ENCODE assay signal across 19 cellular contexts in genomic region chr1:110309139-110309538, GRCh38. TPM values are rescaled to one million over a fixed set of nuclear protein-coding genes. Genes with fewer than 3 reads are reported as not detected.
DNase-seq lines count a peak whose midpoint lies in the region; ATAC-seq and TF ChIP-seq lines count a peak whose summit lies in the region.
"Had no signal": no experiment of that assay in that cellular context is flagged by ENCODE, and none has a peak within 500 bp of the region (broad histone marks: within the 10 kb centered on the region; RNA-seq: fewer than 3 reads in every experiment).

No MANE protein-coding gene starts in this region.

- H3K9ac ChIP-seq in PC-3 (ENCODE audit: low read length) (no peak overlapping the region), endodermal cell (ENCODE audit: extremely low read depth, low read length, poor library complexity, severe bottlenecking) (no peak overlapping the region)
- H3K9ac ChIP-seq: parathyroid adenoma had no signal

- no peaks in the 10 kb centered on the region for H3K4me1 ChIP-seq in PC-3 (ENCODE audit: insufficient read depth, low read length)
- H3K4me1 ChIP-seq in endodermal cell (ENCODE audit: control insufficient read depth, insufficient read depth, low read length) = no peaks in the 10 kb centered on the region
- H3K4me1 ChIP-seq: parathyroid adenoma had no signal

- H3K27me3 ChIP-seq in PC-3 (ENCODE audit: low read length) (no peaks in the 10 kb centered on the region; the same call in 1 of the 2 replicates), endodermal cell (ENCODE audit: control insufficient read depth, insufficient read depth, low read length, poor library complexity, severe bottlenecking) (no peaks in the 10 kb centered on the region), H7 (ENCODE audit: control insufficient read depth, insufficient read depth, low read length) (no peaks in the 10 kb centered on the region)
- no peaks in the 10 kb centered on the region for H3K27me3 ChIP-seq in CD4-positive, alpha-beta T cell (ENCODE audit: control insufficient read depth, insufficient read depth, low read length)
- H3K27me3 ChIP-seq: MG63, tibial artery had no signal

- no TSS peak for BruUV-seq in PC-3 (replicated peaks; lab: Mats Ljungman, UMichigan)

- 88 to 95% methylated on average over 1 of the region's 1 CpG for WGBS in endodermal cell (ENCODE audit: insufficient coverage in 1 of 2, insufficient read length in 1 of 2), 2 experiments

- H3K27me3 Mint-ChIP-seq in endodermal cell (ENCODE audit: insufficient read depth) = peaks cover 25% of the 10 kb centered on the region
- no peaks in the 10 kb centered on the region for H3K27me3 Mint-ChIP-seq in CD4-positive, alpha-beta T cell
- H3K27me3 Mint-ChIP-seq: stimulated activated naive B cell treated with anti-CD40 and anti-IgM and Interleukin-4, amounts not matched to agents 10 μg/mL and 1 μg/mL and 100 μg/mL, for 72 hours had no signal

- H3K4me3 ChIP-seq in PC-3 (ENCODE audit: low read length) (no peak overlapping the region), endodermal cell (ENCODE audit: low read length) (no peak overlapping the region), H7 (ENCODE audit: insufficient read depth, low read depth, low read length) (no peak overlapping the region)
- H3K4me3 ChIP-seq: left ventricle myocardium inferior, MG63, tibial artery had no signal

- ATAC-seq in PC-3 = no peak
- no peak for ATAC-seq in CD4-positive, alpha-beta T cell (ENCODE audit: poor library complexity)
- ATAC-seq: Panc1; stimulated activated naive B cell treated with anti-CD40 and anti-IgM and Interleukin-4, amounts not matched to agents 10 μg/mL and 1 μg/mL and 100 μg/mL, for 72 hours had no signal

- H3K9me2 ChIP-seq in PC-3 (replicated peaks; ENCODE audit: low read length) = no peaks in the 10 kb centered on the region

- no peaks in the 10 kb centered on the region for H4K20me1 ChIP-seq in PC-3 (ENCODE audit: low read length)

- H3K4me1 Mint-ChIP-seq in endodermal cell = peaks cover 4% of the 10 kb centered on the region
- H3K4me1 Mint-ChIP-seq in CD4-positive, alpha-beta T cell (ENCODE audit: low read depth) = no peaks in the 10 kb centered on the region

- no peaks in the 10 kb centered on the region for H3K9me3 ChIP-seq in PC-3 (ENCODE audit: low read length)
- H3K9me3 ChIP-seq in endodermal cell (ENCODE audit: control insufficient read depth, low read length) = no peaks in the 10 kb centered on the region
- no peaks in the 10 kb centered on the region for H3K9me3 ChIP-seq in CD4-positive, alpha-beta T cell (ENCODE audit: control insufficient read depth, low read length)
- H3K9me3 ChIP-seq: left ventricle myocardium inferior, MG63, tibial artery had no signal

- CTCF ChIA-PET in PC-3 (lab: Charles Lee) = no interaction called here
- CTCF ChIA-PET in CD4-positive, alpha-beta T cell (lab: Charles Lee) = interaction anchor here (8.5 kb wide), 1 partner anchor 100 kb away, joined by 123 read pairs; the partner anchor contains the start of gene KCNC4

- DNase-seq in DMS 273 (lab: John Stamatoyannopoulos, UW; ENCODE audit: unreplicated experiment) (peak; percentile 32), DMS 273 treated with DMSO at 0.1 percent for 48 hours (lab: John Stamatoyannopoulos, UW) (no peak), PC-3 (peak; percentile 26), endodermal cell (peak; percentile 56), renal cortical epithelial cell (ENCODE audit: low read depth) (peak; percentile 68), H7 (no peak), HT-29 (ENCODE audit: low spot score) (no peak)
- DNase-seq in CD4-positive, alpha-beta T cell = no peak
- DNase-seq: activated naive CD4-positive, alpha-beta T cell treated with anti-CD3 and anti-CD28 coated beads, Interleukin-2, amount 50 U/mL, for 16 hours; effector CD4-positive, alpha-beta T cell; left ventricle myocardium inferior; NCI-H187 treated with DMSO at 0.1 percent for 48 hours; NCI-H526 treated with DMSO at 0.1 percent for 48 hours; stimulated activated naive B cell treated with anti-CD40 and anti-IgM and Interleukin-4, amounts not matched to agents 10 μg/mL and 1 μg/mL and 100 μg/mL, for 72 hours; tibial artery had no signal

- H3K27ac Mint-ChIP-seq in endodermal cell = no peak overlapping the region
- H3K27ac Mint-ChIP-seq in CD4-positive, alpha-beta T cell = no peak overlapping the region
- H3K27ac Mint-ChIP-seq: stimulated activated naive B cell treated with anti-CD40 and anti-IgM and Interleukin-4, amounts not matched to agents 10 μg/mL and 1 μg/mL and 100 μg/mL, for 72 hours had no signal

- H3K36me3 Mint-ChIP-seq in endodermal cell (ENCODE audit: low read depth) = no peaks in the 10 kb centered on the region
- no peaks in the 10 kb centered on the region for H3K36me3 Mint-ChIP-seq in CD4-positive, alpha-beta T cell (ENCODE audit: low read depth)
- H3K36me3 Mint-ChIP-seq: stimulated activated naive B cell treated with anti-CD40 and anti-IgM and Interleukin-4, amounts not matched to agents 10 μg/mL and 1 μg/mL and 100 μg/mL, for 72 hours had no signal

- no peaks in the 10 kb centered on the region for H3F3A ChIP-seq in PC-3 (ENCODE audit: low read length, unreplicated experiment)

- POLR2A ChIA-PET in PC-3 (lab: Charles Lee; ENCODE audit: unreplicated experiment) = no interaction called here
- POLR2A ChIA-PET in CD4-positive, alpha-beta T cell (lab: Charles Lee) = interaction anchor here (1.2 kb wide), 1 partner anchor 29 kb away, joined by 6 read pairs; the partner anchor contains the start of gene RBM15

- no peak overlapping the region for H3K27ac ChIP-seq in PC-3 (ENCODE audit: low read length)
- H3K27ac ChIP-seq in endodermal cell (ENCODE audit: low read depth, low read length) = no peak overlapping the region
- no peak overlapping the region for H3K27ac ChIP-seq in CD4-positive, alpha-beta T cell (ENCODE audit: low read depth, low read length)
- H3K27ac ChIP-seq: 22Rv1, left ventricle myocardium inferior, parathyroid adenoma, tibial artery had no signal

- TF ChIP-seq CTCF in PC-3 (conservative IDR thresholded peaks at IDR 0.05; ENCODE audit: low read depth, low read length) (no peak), endodermal cell (conservative IDR thresholded peaks at IDR 0.05) (no peak)
- no peak for TF ChIP-seq CTCF in CD4-positive, alpha-beta T cell (IDR thresholded peaks at IDR 0.05)

- no peaks in the 10 kb centered on the region for H3K36me3 ChIP-seq in PC-3 (ENCODE audit: low read depth, low read length)
- no peaks in the 10 kb centered on the region for H3K36me3 ChIP-seq in endodermal cell (ENCODE audit: control insufficient read depth, insufficient read depth, low read length)
- no peaks in the 10 kb centered on the region for H3K36me3 ChIP-seq in H7 (replicated peaks; ENCODE audit: control insufficient read depth, insufficient read depth, low read length)
- H3K36me3 ChIP-seq: left ventricle myocardium inferior, MG63, tibial artery had no signal

- no peak overlapping the region for H3K4me3 Mint-ChIP-seq in endodermal cell
- H3K4me3 Mint-ChIP-seq in CD4-positive, alpha-beta T cell = no peak overlapping the region
- H3K4me3 Mint-ChIP-seq: stimulated activated naive B cell treated with anti-CD40 and anti-IgM and Interleukin-4, amounts not matched to agents 10 μg/mL and 1 μg/mL and 100 μg/mL, for 72 hours had no signal

- no peaks in the 10 kb centered on the region for H3K9me3 Mint-ChIP-seq in endodermal cell
- no peaks in the 10 kb centered on the region for H3K9me3 Mint-ChIP-seq in CD4-positive, alpha-beta T cell
- H3K9me3 Mint-ChIP-seq: stimulated activated naive B cell treated with anti-CD40 and anti-IgM and Interleukin-4, amounts not matched to agents 10 μg/mL and 1 μg/mL and 100 μg/mL, for 72 hours had no signal

- no peaks in the 10 kb centered on the region for H3K79me2 ChIP-seq in PC-3 (ENCODE audit: low read length)
- H3K79me2 ChIP-seq: parathyroid adenoma had no signal

- H2AFZ ChIP-seq in PC-3 (ENCODE audit: low read length) = no peak overlapping the region
- H2AFZ ChIP-seq: parathyroid adenoma had no signal

- no peak overlapping the region for H3K4me2 ChIP-seq in PC-3 (ENCODE audit: low read length)

- intact Hi-C loops in PC-3 (cut with micrococcal nuclease) = no loop called here
- intact Hi-C loops in CD4-positive, alpha-beta T cell (cut with DNase I, micrococcal nuclease) = no loop called here

RNA-seq across cellular contexts. Expression of gene RBM15, which starts 30.0 kb away (rescaled TPM):
- total RNA-seq in PC-3 (2014; rRNA removed) (41.3 and 47.0 TPM in 2 replicates), endodermal cell (10 to 100 TPM; 42.0 to 54.2 TPM), renal cortical epithelial cell (26.9 and 36.0 TPM in 2 replicates)
- polyA plus RNA-seq in endodermal cell (2013, experiment 1 of 2) = 13.5 TPM
- 15.3 TPM for polyA plus RNA-seq in endodermal cell (2013, experiment 2 of 2)
- total RNA-seq in CD4-positive, alpha-beta T cell = 10 to 100 TPM; 49.4 to 49.7 TPM
- total RNA-seq in H7 (2014; rRNA removed; shearing (Covaris generic)) = 56.6 and 79.9 TPM in 2 replicates
- 60.8 and 67.9 TPM in 2 replicates for total RNA-seq in HT-29 (2014; rRNA removed; shearing (Covaris generic))

Comparison
In these comparisons a context has a peak if more than half of its experiments do, and no peak if none do; other contexts are left out.
1. DNase-seq: peak in DMS 273 (single experiment), PC-3 (single experiment), endodermal cell (single experiment) and renal cortical epithelial cell (single experiment); none in DMS 273 treated with DMSO at 0.1 percent for 48 hours (single experiment), CD4-positive, alpha-beta T cell (0 of 10), H7 (single experiment) and HT-29 (single experiment).